ENCODE assay signal across 24 cellular contexts in the genomic region with DNA sequence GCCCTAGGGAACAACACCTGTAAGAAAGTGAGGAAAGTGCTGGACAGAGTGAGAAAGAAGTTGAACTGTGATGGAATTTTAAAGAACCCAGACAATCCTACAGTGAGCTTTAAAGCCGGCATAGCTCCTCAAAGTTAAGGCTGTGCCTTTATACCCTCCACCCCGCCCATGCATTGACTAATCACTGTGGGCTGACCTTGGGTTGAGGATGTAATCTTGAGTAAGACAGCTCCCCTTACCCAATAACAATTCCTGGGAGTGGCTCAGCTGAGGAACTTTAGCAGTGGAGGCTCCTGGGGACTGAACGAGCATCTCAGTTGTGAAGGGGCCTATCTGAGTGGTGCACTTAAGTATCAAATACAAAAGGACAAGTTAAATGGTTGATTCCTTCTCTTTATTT. TPM values are rescaled to one million over a fixed set of nuclear protein-coding genes. Genes with fewer than 3 reads are reported as not detected.
DNase-seq lines count a peak whose midpoint lies in the region; ATAC-seq and TF ChIP-seq lines count a peak whose summit lies in the region.
"Had no signal": no experiment of that assay in that cellular context is flagged by ENCODE, and none has a peak within 500 bp of the region (broad histone marks: within the 10 kb centered on the region; RNA-seq: fewer than 3 reads in every experiment).

No MANE protein-coding gene starts in this region.

- no peak overlapping the region for H3K4me3 ChIP-seq in NB4 (ENCODE audit: low read depth, low read length)
- H3K4me3 ChIP-seq: HAP-1, heart right ventricle, psoas muscle, uterus had no signal

- H3K27ac Mint-ChIP-seq in WTC11: peak overlapping the region; percentile 41
- H3K27ac Mint-ChIP-seq: T-cell had no signal

- TF ChIP-seq POLR2A in NB4 (IDR thresholded peaks at IDR 0.05; ENCODE audit: extremely low read depth, insufficient read length): no peak

- no peak overlapping the region for H3K4me3 Mint-ChIP-seq in WTC11
- H3K4me3 Mint-ChIP-seq: T-cell had no signal

- H3K4me1 Mint-ChIP-seq in WTC11: peaks cover 48% of the 10 kb centered on the region

- H3K27me3 Mint-ChIP-seq in WTC11 (ENCODE audit: low read depth): no peaks in the 10 kb centered on the region

- TF ChIP-seq CTCF in NB4 (IDR thresholded peaks at IDR 0.05; ENCODE audit: low read depth, low read length): no peak
- TF ChIP-seq CTCF in WTC11 (IDR thresholded peaks at IDR 0.05): no peak

- CTCF ChIA-PET in WTC11 (lab: Charles Lee): interaction anchor here (0.6 to 1.5 kb wide), 3 partner anchors 44 to 421 kb away, joined by 3 to 4 read pairs (median 4); no protein-coding TSS in a partner anchor

- peak; percentile 57 for DNase-seq in CD1c-positive myeloid dendritic cell (ENCODE audit: extremely low spot score)
- DNase-seq in NB4 (ENCODE audit: low read depth): peak; percentile 76
- DNase-seq in WTC11 (ENCODE audit: low spot score): no peak
- peak; percentile 37 for DNase-seq in iris pigment epithelial cell (ENCODE audit: low read depth)
- DNase-seq in NCI-H128 (lab: John Stamatoyannopoulos, UW; ENCODE audit: unreplicated experiment): no peak
- no peak for DNase-seq in cortex of kidney (lab: John Stamatoyannopoulos, UW)
- no peak for DNase-seq in NCI-H1105 (lab: John Stamatoyannopoulos, UW)
- DNase-seq: ACHN; activated CD4-positive, alpha-beta T cell treated with anti-CD3 and anti-CD28 coated beads for 48 hours; activated naive CD4-positive, alpha-beta T cell treated with Interleukin-2 at 50 U/mL for 16 hours; activated T-cell treated with anti-CD3 and anti-CD28 coated beads, Interleukin-2, amount 50 U/mL, for 48 hours; C1 segment of cervical spinal cord; caudate nucleus; EL; heart right ventricle; KBM-7; NCI-H2029 treated with DMSO at 0.1 percent for 48 hours; NCI-H446 treated with DMSO at 0.1 percent for 48 hours; psoas muscle; SHP77; T-cell; uterus had no signal

- H3K9me3 Mint-ChIP-seq in WTC11: peaks cover 9% of the 10 kb centered on the region
- H3K9me3 Mint-ChIP-seq: T-cell had no signal

- ATAC-seq in WTC11 (peak; percentile 4), HG02678 (IDR thresholded peaks at IDR 0.05; ENCODE audit: unreplicated experiment) (no peak)
- ATAC-seq: psoas muscle, T-cell had no signal

- H3K36me3 Mint-ChIP-seq in WTC11: peaks cover 7% of the 10 kb centered on the region
- H3K36me3 Mint-ChIP-seq: T-cell had no signal

- POLR2A ChIA-PET in WTC11 (lab: Charles Lee): interaction anchor here (0.8 kb wide), 1 partner anchor 119 kb away, joined by 8 read pairs; no protein-coding TSS in a partner anchor

TF ChIP-seq in WTC11, 78 proteins besides CTCF, POLR2A, EP300 and RAD21:
- TF ChIP-seq ZBTB21 (CRISPR knock-in tag; IDR thresholded peaks at IDR 0.05; ENCODE audit: borderline replicate concordance) (no peak), ZNF121 (CRISPR knock-in tag; IDR thresholded peaks at IDR 0.05) (no peak), TP53 (CRISPR knock-in tag; IDR thresholded peaks at IDR 0.05) (no peak), MXD4 (CRISPR knock-in tag; IDR thresholded peaks at IDR 0.05; ENCODE audit: borderline replicate concordance) (no peak), GRHL2 (CRISPR knock-in tag; IDR thresholded peaks at IDR 0.05; ENCODE audit: insufficient replicate concordance, severe bottlenecking) (no peak), ATF1 (CRISPR knock-in tag; IDR thresholded peaks at IDR 0.05) (no peak), PRRX2 (CRISPR knock-in tag; IDR thresholded peaks at IDR 0.05) (no peak), CREB1 (CRISPR knock-in tag; IDR thresholded peaks at IDR 0.05) (no peak), CBFB (CRISPR knock-in tag; IDR thresholded peaks at IDR 0.05; ENCODE audit: low read depth) (no peak), NR3C1 (CRISPR knock-in tag; conservative IDR thresholded peaks at IDR 0.05; ENCODE audit: low read depth) (no peak)
- TF ChIP-seq, protein P1, sequence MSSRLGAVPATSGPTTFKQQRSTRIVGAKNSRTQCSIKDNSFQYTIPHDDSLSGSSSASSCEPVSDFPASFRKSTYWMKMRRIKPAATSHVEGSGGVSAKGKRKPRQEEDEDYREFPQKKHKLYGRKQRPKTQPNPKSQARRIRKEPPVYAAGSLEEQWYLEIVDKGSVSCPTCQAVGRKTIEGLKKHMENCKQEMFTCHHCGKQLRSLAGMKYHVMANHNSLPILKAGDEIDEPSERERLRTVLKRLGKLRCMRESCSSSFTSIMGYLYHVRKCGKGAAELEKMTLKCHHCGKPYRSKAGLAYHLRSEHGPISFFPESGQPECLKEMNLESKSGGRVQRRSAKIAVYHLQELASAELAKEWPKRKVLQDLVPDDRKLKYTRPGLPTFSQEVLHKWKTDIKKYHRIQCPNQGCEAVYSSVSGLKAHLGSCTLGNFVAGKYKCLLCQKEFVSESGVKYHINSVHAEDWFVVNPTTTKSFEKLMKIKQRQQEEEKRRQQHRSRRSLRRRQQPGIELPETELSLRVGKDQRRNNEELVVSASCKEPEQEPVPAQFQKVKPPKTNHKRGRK (CRISPR knock-in tag; IDR thresholded peaks at IDR 0.05; ENCODE audit: borderline replicate concordance): no peak
- TF ChIP-seq, protein P2, sequence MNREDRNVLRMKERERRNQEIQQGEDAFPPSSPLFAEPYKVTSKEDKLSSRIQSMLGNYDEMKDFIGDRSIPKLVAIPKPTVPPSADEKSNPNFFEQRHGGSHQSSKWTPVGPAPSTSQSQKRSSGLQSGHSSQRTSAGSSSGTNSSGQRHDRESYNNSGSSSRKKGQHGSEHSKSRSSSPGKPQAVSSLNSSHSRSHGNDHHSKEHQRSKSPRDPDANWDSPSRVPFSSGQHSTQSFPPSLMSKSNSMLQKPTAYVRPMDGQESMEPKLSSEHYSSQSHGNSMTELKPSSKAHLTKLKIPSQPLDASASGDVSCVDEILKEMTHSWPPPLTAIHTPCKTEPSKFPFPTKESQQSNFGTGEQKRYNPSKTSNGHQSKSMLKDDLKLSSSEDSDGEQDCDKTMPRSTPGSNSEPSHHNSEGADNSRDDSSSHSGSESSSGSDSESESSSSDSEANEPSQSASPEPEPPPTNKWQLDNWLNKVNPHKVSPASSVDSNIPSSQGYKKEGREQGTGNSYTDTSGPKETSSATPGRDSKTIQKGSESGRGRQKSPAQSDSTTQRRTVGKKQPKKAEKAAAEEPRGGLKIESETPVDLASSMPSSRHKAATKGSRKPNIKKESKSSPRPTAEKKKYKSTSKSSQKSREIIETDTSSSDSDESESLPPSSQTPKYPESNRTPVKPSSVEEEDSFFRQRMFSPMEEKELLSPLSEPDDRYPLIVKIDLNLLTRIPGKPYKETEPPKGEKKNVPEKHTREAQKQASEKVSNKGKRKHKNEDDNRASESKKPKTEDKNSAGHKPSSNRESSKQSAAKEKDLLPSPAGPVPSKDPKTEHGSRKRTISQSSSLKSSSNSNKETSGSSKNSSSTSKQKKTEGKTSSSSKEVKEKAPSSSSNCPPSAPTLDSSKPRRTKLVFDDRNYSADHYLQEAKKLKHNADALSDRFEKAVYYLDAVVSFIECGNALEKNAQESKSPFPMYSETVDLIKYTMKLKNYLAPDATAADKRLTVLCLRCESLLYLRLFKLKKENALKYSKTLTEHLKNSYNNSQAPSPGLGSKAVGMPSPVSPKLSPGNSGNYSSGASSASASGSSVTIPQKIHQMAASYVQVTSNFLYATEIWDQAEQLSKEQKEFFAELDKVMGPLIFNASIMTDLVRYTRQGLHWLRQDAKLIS (CRISPR knock-in tag; IDR thresholded peaks at IDR 0.05; ENCODE audit: borderline replicate concordance): no peak
- TF ChIP-seq, protein P3, sequence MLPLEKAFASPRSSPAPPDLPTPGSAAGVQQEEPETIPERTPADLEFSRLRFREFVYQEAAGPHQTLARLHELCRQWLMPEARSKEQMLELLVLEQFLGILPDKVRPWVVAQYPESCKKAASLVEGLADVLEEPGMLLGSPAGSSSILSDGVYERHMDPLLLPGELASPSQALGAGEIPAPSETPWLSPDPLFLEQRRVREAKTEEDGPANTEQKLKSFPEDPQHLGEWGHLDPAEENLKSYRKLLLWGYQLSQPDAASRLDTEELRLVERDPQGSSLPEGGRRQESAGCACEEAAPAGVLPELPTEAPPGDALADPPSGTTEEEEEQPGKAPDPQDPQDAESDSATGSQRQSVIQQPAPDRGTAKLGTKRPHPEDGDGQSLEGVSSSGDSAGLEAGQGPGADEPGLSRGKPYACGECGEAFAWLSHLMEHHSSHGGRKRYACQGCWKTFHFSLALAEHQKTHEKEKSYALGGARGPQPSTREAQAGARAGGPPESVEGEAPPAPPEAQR (CRISPR knock-in tag; IDR thresholded peaks at IDR 0.05): no peak
- TF ChIP-seq, protein P4, sequence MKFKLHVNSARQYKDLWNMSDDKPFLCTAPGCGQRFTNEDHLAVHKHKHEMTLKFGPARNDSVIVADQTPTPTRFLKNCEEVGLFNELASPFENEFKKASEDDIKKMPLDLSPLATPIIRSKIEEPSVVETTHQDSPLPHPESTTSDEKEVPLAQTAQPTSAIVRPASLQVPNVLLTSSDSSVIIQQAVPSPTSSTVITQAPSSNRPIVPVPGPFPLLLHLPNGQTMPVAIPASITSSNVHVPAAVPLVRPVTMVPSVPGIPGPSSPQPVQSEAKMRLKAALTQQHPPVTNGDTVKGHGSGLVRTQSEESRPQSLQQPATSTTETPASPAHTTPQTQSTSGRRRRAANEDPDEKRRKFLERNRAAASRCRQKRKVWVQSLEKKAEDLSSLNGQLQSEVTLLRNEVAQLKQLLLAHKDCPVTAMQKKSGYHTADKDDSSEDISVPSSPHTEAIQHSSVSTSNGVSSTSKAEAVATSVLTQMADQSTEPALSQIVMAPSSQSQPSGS (CRISPR knock-in tag; IDR thresholded peaks at IDR 0.05; ENCODE audit: borderline replicate concordance, low read depth): no peak

RNA-seq across cellular contexts. Expression of a gene that starts 35.7 kb away (rescaled TPM):
- total RNA-seq in WTC11 (2021): 142 to 158 TPM (median 154 TPM) in 3 replicates

RNA-seq across cellular contexts. Expression of a gene that starts 54.3 kb away (rescaled TPM):
- total RNA-seq in WTC11 (2021): 55.6 to 62.1 TPM (median 57.9 TPM) in 3 replicates

Comparison
In these comparisons a context has a peak if more than half of its experiments do, and no peak if none do; other contexts are left out.
1. DNase-seq: peak in CD1c-positive myeloid dendritic cell (single experiment), NB4 (single experiment) and iris pigment epithelial cell (single experiment); none in WTC11 (single experiment), NCI-H128 (single experiment), cortex of kidney (single experiment) and NCI-H1105 (single experiment).